ENCODE assay signal across 21 cellular contexts in genomic region chr12:119169150-119169549, GRCh38. TPM values are rescaled to one million over a fixed set of nuclear protein-coding genes. Genes with fewer than 3 reads are reported as not detected.
"Had no signal": no experiment of that assay in that cellular context is flagged by ENCODE, and none has a peak within 500 bp of the region (broad histone marks: within the 10 kb centered on the region; RNA-seq: fewer than 3 reads in every experiment).

No MANE protein-coding gene starts in this region.

- DNase-seq: activated CD4-positive, alpha-beta T cell treated with anti-CD3 and anti-CD28 coated beads, Interleukin-2, amount 50 U/mL, for 1 hour; activated CD8-positive, alpha-beta memory T cell treated with anti-CD3 and anti-CD28 coated beads, Interleukin-2, amount 50 U/mL, for 4 hours; activated naive CD4-positive, alpha-beta T cell treated with anti-CD3 and anti-CD28 coated beads for 36 hours; activated T-cell treated with anti-CD3 and anti-CD28 coated beads, Interleukin-2, amount 50 U/mL, for 4 hours; aorta; brain microvascular endothelial cell; cerebellar nuclear complex; cortex of kidney; foreskin fibroblast; left colon; midbrain; occipital lobe; stimulated activated naive CD8-positive, alpha-beta T cell treated with anti-CD3 and anti-CD28 coated beads, Interleukin-15, amount 100 ng/mL, for 72 hours; T-helper 9 cell; upper lobe of left lung had no signal

- H3K4me1 ChIP-seq: prostate gland, right atrium auricular region, suprapubic skin had no signal

- H3K4me3 Mint-ChIP-seq: activated naive CD4-positive, alpha-beta T cell treated with anti-CD3 and anti-CD28 coated beads for 36 hours; activated T-cell treated with anti-CD3 and anti-CD28 coated beads, Interleukin-2, amount 50 U/mL, for 4 hours; stimulated activated naive CD8-positive, alpha-beta T cell treated with anti-CD3 and anti-CD28 coated beads, Interleukin-15, amount 100 ng/mL, for 72 hours had no signal

- ATAC-seq: activated CD4-positive, CD25-positive, alpha-beta regulatory T cell treated with anti-CD3 and anti-CD28 coated beads, Interleukin-2, amount 50 U/mL, for 24 hours; activated T-cell treated with anti-CD3 and anti-CD28 coated beads, Interleukin-2, amount 50 U/mL, for 4 hours; left colon; stimulated activated naive CD8-positive, alpha-beta T cell treated with anti-CD3 and anti-CD28 coated beads, Interleukin-15, amount 100 ng/mL, for 72 hours had no signal

- H3K27me3 ChIP-seq: brain microvascular endothelial cell, right atrium auricular region, upper lobe of left lung had no signal

- H3K27me3 Mint-ChIP-seq: stimulated activated naive CD8-positive, alpha-beta T cell treated with anti-CD3 and anti-CD28 coated beads, Interleukin-15, amount 100 ng/mL, for 72 hours had no signal

- H3K27ac ChIP-seq: brain microvascular endothelial cell, prostate gland, right atrium auricular region, SK-N-MC, suprapubic skin, upper lobe of left lung had no signal

- H3K36me3 ChIP-seq: brain microvascular endothelial cell, prostate gland, right atrium auricular region, suprapubic skin, upper lobe of left lung had no signal

- H3K9me3 ChIP-seq: prostate gland, right atrium auricular region, suprapubic skin, upper lobe of left lung had no signal

- H3K27ac Mint-ChIP-seq: activated naive CD4-positive, alpha-beta T cell treated with anti-CD3 and anti-CD28 coated beads for 36 hours; stimulated activated naive CD8-positive, alpha-beta T cell treated with anti-CD3 and anti-CD28 coated beads, Interleukin-15, amount 100 ng/mL, for 72 hours had no signal

- H3K4me3 ChIP-seq: lung, prostate gland, right atrium auricular region, SK-N-MC, suprapubic skin, upper lobe of left lung had no signal

- H3K4me1 Mint-ChIP-seq: stimulated activated naive CD8-positive, alpha-beta T cell treated with anti-CD3 and anti-CD28 coated beads, Interleukin-15, amount 100 ng/mL, for 72 hours had no signal

RNA-seq across cellular contexts. Expression of gene HSPB8, which starts 9.6 kb away (rescaled TPM):
- total RNA-seq: activated naive CD4-positive, alpha-beta T cell treated with anti-CD3 and anti-CD28 coated beads for 36 hours; activated T-cell treated with anti-CD3 and anti-CD28 coated beads, Interleukin-2, amount 50 U/mL, for 4 hours had no signal
